In genomic region chr4:57501715-57502114, GRCh38 we compare ENCODE assay signal across 12 cellular contexts.
A peak's percentile ranks its signal among the peaks of the same experiment; 100 is the strongest.
DNase-seq lines count a peak whose midpoint lies in the region; ATAC-seq and TF ChIP-seq lines count a peak whose summit lies in the region.
"Had no signal": no experiment of that assay in that cellular context is flagged by ENCODE, and none has a peak within 500 bp of the region (broad histone marks: within the 10 kb centered on the region; RNA-seq: fewer than 3 reads in every experiment).

No MANE protein-coding gene starts in this region.

- TF ChIP-seq CTCF in SK-N-SH (IDR thresholded peaks at IDR 0.05): no peak
- TF ChIP-seq CTCF in brain microvascular endothelial cell (IDR thresholded peaks at IDR 0.05; ENCODE audit: low read depth, low read length, missing control alignments): no peak
- TF ChIP-seq CTCF in thyroid gland (IDR thresholded peaks at IDR 0.05): no peak

- H3K4me1 ChIP-seq in SK-N-SH (ENCODE audit: control insufficient read depth in 1 of 2, insufficient read depth in 2 of 2, low read depth in 1 of 2, low read length in 1 of 2) (peaks cover 0 to 3% of the 10 kb centered on the region in 2 experiments; a peak in 2 of 4 replicates), thyroid gland (no peaks in the 10 kb centered on the region)

- in situ Hi-C loops in brain microvascular endothelial cell (cut with HindIII; ENCODE audit: low pct_ligation_motif_present, low sequenced_read_pairs): no loop called here

- H3K9me3 ChIP-seq in SK-N-SH (no peaks in the 10 kb centered on the region), thyroid gland (no peaks in the 10 kb centered on the region)

- H3K79me2 ChIP-seq in SK-N-SH (ENCODE audit: insufficient read depth): no peaks in the 10 kb centered on the region

- no peaks in the 10 kb centered on the region for H4K20me1 ChIP-seq in SK-N-SH (ENCODE audit: insufficient read depth)

- no peaks in the 10 kb centered on the region for H3K9me2 ChIP-seq in SK-N-SH

- H2AFZ ChIP-seq in SK-N-SH (ENCODE audit: low read depth): no peak overlapping the region

- POLR2A ChIA-PET in SK-N-SH (lab: Yijun Ruan, JAX): no interaction called here

- peak; percentile 49 for ATAC-seq in SK-N-SH treated with all-trans-retinoic acid at 6 μM for 48 hours

- DNase-seq in SK-N-SH (no peak), brain microvascular endothelial cell (peak; percentile 91), iris pigment epithelial cell (ENCODE audit: low read depth) (peak; percentile 68), thyroid gland (peak; percentile 28 to 79), NCI-H2227 (lab: John Stamatoyannopoulos, UW; ENCODE audit: unreplicated experiment) (no peak), NCI-H146 (lab: John Stamatoyannopoulos, UW) (no peak), NCI-H1092 treated with DMSO at 0.1 percent for 48 hours (lab: John Stamatoyannopoulos, UW) (no peak)
- DNase-seq: cortex of kidney, head of caudate nucleus, SIG-M5 had no signal

- H3K27me3 ChIP-seq in SK-N-SH (ENCODE audit: insufficient read depth): no peaks in the 10 kb centered on the region
- no peaks in the 10 kb centered on the region for H3K27me3 ChIP-seq in brain microvascular endothelial cell (replicated peaks)
- H3K27me3 ChIP-seq in thyroid gland: no peaks in the 10 kb centered on the region

- intact Hi-C loops in thyroid gland (cut with DNase I): no loop called here

- H3K36me3 ChIP-seq in SK-N-SH (replicated peaks in 1 of 2; ENCODE audit: control insufficient read depth in 1 of 2, insufficient read depth in 2 of 2, low read length in 1 of 2) (no peaks in the 10 kb centered on the region), brain microvascular endothelial cell (replicated peaks) (no peaks in the 10 kb centered on the region), thyroid gland (no peaks in the 10 kb centered on the region)

- TF ChIP-seq POLR2A in thyroid gland (IDR thresholded peaks at IDR 0.05): no peak

- TF ChIP-seq RAD21 in SK-N-SH (IDR thresholded peaks at IDR 0.05; ENCODE audit: low read length): no peak

- H3K4me2 ChIP-seq in SK-N-SH: no peak overlapping the region
- H3K4me2 ChIP-seq: KMS-11 had no signal

- no peaks in the 10 kb centered on the region for H3F3A ChIP-seq in SK-N-SH (replicated peaks; ENCODE audit: insufficient read depth)

- 0% methylated on average over 4 of the region's 4 CpGs for WGBS in SK-N-SH (ENCODE audit: low lambda C conversion rate)
- WGBS in thyroid gland, 2 donors: 20 to 25% methylated on average over 4 of the region's 4 CpGs

- H3K9ac ChIP-seq in SK-N-SH: no peak overlapping the region
- H3K9ac ChIP-seq: KMS-11 had no signal

- H3K27ac ChIP-seq in SK-N-SH (ENCODE audit: low read depth in 2 of 2, low read length in 1 of 2): no peak overlapping the region
- peak overlapping the region; percentile 63 for H3K27ac ChIP-seq in brain microvascular endothelial cell
- no peak overlapping the region for H3K27ac ChIP-seq in thyroid gland
- H3K27ac ChIP-seq: KMS-11 had no signal

- CTCF ChIA-PET in SK-N-SH (lab: Yijun Ruan, JAX): no interaction called here

- TF ChIP-seq EP300 in SK-N-SH (IDR thresholded peaks at IDR 0.05; ENCODE audit: borderline replicate concordance in 1 of 2, low read depth in 1 of 2, low read length in 1 of 2): no peak

- H3K4me3 ChIP-seq in SK-N-SH (ENCODE audit: low read depth in 2 of 2, low read length in 1 of 2) (0 out of 4 replicates have a peak overlapping the region, but pooled peaks of 1 of the 2 experiments have one; percentile 7), brain microvascular endothelial cell (ENCODE audit: low read depth, low read length) (no peak overlapping the region), thyroid gland (replicated peaks in 1 of 3) (no peak overlapping the region)

TF ChIP-seq in SK-N-SH treated with all-trans-retinoic acid at 6 μM for 48 hours, 23 proteins besides CTCF, POLR2A, EP300 and RAD21:
- TF ChIP-seq CREB5 (CRISPR knock-in tag; IDR thresholded peaks at IDR 0.05; ENCODE audit: low read depth) (peak; percentile 74), CSDC2 (CRISPR knock-in tag; IDR thresholded peaks at IDR 0.05) (peak; percentile 66; the same call in 1 of the 2 replicates), ISL1 (CRISPR knock-in tag; IDR thresholded peaks at IDR 0.05) (peak; percentile 88), ZNF8 (CRISPR knock-in tag; IDR thresholded peaks at IDR 0.05) (no peak)

TF ChIP-seq in SK-N-SH, 30 proteins besides CTCF, POLR2A, EP300 and RAD21:
- TF ChIP-seq FOXJ3 (CRISPR knock-in tag; IDR thresholded peaks at IDR 0.05) (no peak), GABPA (IDR thresholded peaks at IDR 0.05; ENCODE audit: low read depth) (no peak), IRF3 (IDR thresholded peaks at IDR 0.05; ENCODE audit: low read depth, low read length) (no peak), SMC3 (IDR thresholded peaks at IDR 0.05; ENCODE audit: low read depth, low read length) (no peak), FOSL2 (IDR thresholded peaks at IDR 0.05; ENCODE audit: borderline replicate concordance, low read depth) (no peak), FOXM1 (IDR thresholded peaks at IDR 0.05; ENCODE audit: low read depth) (no peak), RFX5 (IDR thresholded peaks at IDR 0.05; ENCODE audit: low read length) (no peak), USF1 (IDR thresholded peaks at IDR 0.05; ENCODE audit: borderline replicate concordance, low read depth) (no peak), CHD2 (IDR thresholded peaks at IDR 0.05; ENCODE audit: low read length, partially characterized antibody) (no peak), POLR2AphosphoS5 (IDR thresholded peaks at IDR 0.05; ENCODE audit: low read depth, low read length) (no peak), EZH2phosphoT487 (IDR thresholded peaks at IDR 0.05; ENCODE audit: borderline replicate concordance, low read depth) (no peak), NFIC (IDR thresholded peaks at IDR 0.05; ENCODE audit: borderline replicate concordance) (no peak), RXRA (IDR thresholded peaks at IDR 0.05; ENCODE audit: borderline replicate concordance, low read depth) (no peak), NRF1 (IDR thresholded peaks at IDR 0.05; ENCODE audit: low read depth, low read length) (no peak), YY1 (IDR thresholded peaks at IDR 0.05; ENCODE audit: low read depth) (no peak), TCF12 (IDR thresholded peaks at IDR 0.05) (no peak), ELF1 (IDR thresholded peaks at IDR 0.05) (no peak)
- TF ChIP-seq, protein P1, sequence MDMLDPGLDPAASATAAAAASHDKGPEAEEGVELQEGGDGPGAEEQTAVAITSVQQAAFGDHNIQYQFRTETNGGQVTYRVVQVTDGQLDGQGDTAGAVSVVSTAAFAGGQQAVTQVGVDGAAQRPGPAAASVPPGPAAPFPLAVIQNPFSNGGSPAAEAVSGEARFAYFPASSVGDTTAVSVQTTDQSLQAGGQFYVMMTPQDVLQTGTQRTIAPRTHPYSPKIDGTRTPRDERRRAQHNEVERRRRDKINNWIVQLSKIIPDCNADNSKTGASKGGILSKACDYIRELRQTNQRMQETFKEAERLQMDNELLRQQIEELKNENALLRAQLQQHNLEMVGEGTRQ (IDR thresholded peaks at IDR 0.05; ENCODE audit: borderline replicate concordance, low read depth, low read length): no peak

Comparison
In these comparisons a context has a peak if more than half of its experiments do, and no peak if none do; other contexts are left out.
1. DNase-seq: peak in brain microvascular endothelial cell (single experiment), iris pigment epithelial cell (single experiment) and thyroid gland (2 of 2); none in SK-N-SH (single experiment), NCI-H2227 (single experiment), NCI-H146 (single experiment) and NCI-H1092 treated with DMSO at 0.1 percent for 48 hours (single experiment).